Comparison of ENCODE assay signal across 8 cellular contexts in genomic region chr13:30464496-30465351, GRCh38. TPM values are rescaled to one million over a fixed set of nuclear protein-coding genes. Genes with fewer than 3 reads are reported as not detected.
DNase-seq lines count a peak whose midpoint lies in the region; ATAC-seq and TF ChIP-seq lines count a peak whose summit lies in the region.

No MANE protein-coding gene starts in this region.

- ATAC-seq in CD4-positive, CD25-positive, alpha-beta regulatory T cell (ENCODE audit: low read depth in 2 of 2): peak; percentile 31 to 32
- ATAC-seq in GM19395 (IDR thresholded peaks at IDR 0.05; ENCODE audit: unreplicated experiment): peak; percentile 30
- ATAC-seq in HG03571 (IDR thresholded peaks at IDR 0.05; ENCODE audit: unreplicated experiment): peak; percentile 26
- ATAC-seq in PC-3: peak; percentile 21

- peak overlapping the region; percentile 83 for H3K9ac ChIP-seq in PC-3 (ENCODE audit: low read length)

- POLR2A ChIA-PET in PC-3 (lab: Charles Lee; ENCODE audit: unreplicated experiment): no interaction called here

- peak overlapping the region; percentile 89 for H3K27ac ChIP-seq in CD4-positive, CD25-positive, alpha-beta regulatory T cell (ENCODE audit: insufficient read depth, low read length, poor library complexity, severe bottlenecking)
- H3K27ac ChIP-seq in PC-3 (ENCODE audit: low read length): peak overlapping the region; percentile 78

- H3K4me1 ChIP-seq in CD4-positive, CD25-positive, alpha-beta regulatory T cell (ENCODE audit: control insufficient read depth, insufficient read depth, low read length, poor library complexity, severe bottlenecking): peaks cover 35% of the 10 kb centered on the region
- H3K4me1 ChIP-seq in PC-3 (ENCODE audit: insufficient read depth, low read length): peaks cover 24% of the 10 kb centered on the region

- peaks cover 0 to 3% (median 0%) of the 10 kb centered on the region in 7 donors for H3K9me3 Mint-ChIP-seq in CD4-positive, CD25-positive, alpha-beta regulatory T cell
- no peaks in the 10 kb centered on the region for H3K9me3 Mint-ChIP-seq in activated T-helper 2 cell treated with anti-CD3 and anti-CD28 coated beads, Interferon-gamma antibody, Interleukin-2, Interleukin-4, amounts not matched to agents 10 μg/mL and 5 μg/mL and 100 μg/mL, durations not matched to agents 14 hours and 24 hours and 36 hours
- no peaks in the 10 kb centered on the region for H3K9me3 Mint-ChIP-seq in nephron
- no peaks in the 10 kb centered on the region for H3K9me3 Mint-ChIP-seq in stimulated activated naive CD8-positive, alpha-beta T cell treated with anti-CD3 and anti-CD28 coated beads, Interleukin-15, Interleukin-2, amounts not matched to agents 100 ng/mL and 50 ng/mL, for 24 hours

- peaks cover 18% of the 10 kb centered on the region; the same call in 1 of the 2 replicates for H4K20me1 ChIP-seq in PC-3 (ENCODE audit: low read length)

- H3K4me3 ChIP-seq in CD4-positive, CD25-positive, alpha-beta regulatory T cell (ENCODE audit: low read depth, low read length): peak overlapping the region; percentile 97
- peak overlapping the region; percentile 86 for H3K4me3 ChIP-seq in PC-3 (ENCODE audit: low read length)
- H3K4me3 ChIP-seq in fibroblast of pulmonary artery (replicated peaks; ENCODE audit: low read depth, low read length): peak overlapping the region; percentile 74

- peak overlapping the region; percentile 95 to 99 (median 98) for H3K27ac Mint-ChIP-seq in CD4-positive, CD25-positive, alpha-beta regulatory T cell
- H3K27ac Mint-ChIP-seq in activated T-helper 2 cell treated with anti-CD3 and anti-CD28 coated beads, Interferon-gamma antibody, Interleukin-2, Interleukin-4, amounts not matched to agents 10 μg/mL and 5 μg/mL and 100 μg/mL, durations not matched to agents 14 hours and 24 hours and 36 hours: peak overlapping the region; percentile 97
- H3K27ac Mint-ChIP-seq in nephron: peak overlapping the region; percentile 98 to 100 (median 99)
- H3K27ac Mint-ChIP-seq in stimulated activated naive CD8-positive, alpha-beta T cell treated with anti-CD3 and anti-CD28 coated beads, Interleukin-15, Interleukin-2, amounts not matched to agents 100 ng/mL and 50 ng/mL, for 24 hours: peak overlapping the region; percentile 97

- 0 out of 2 replicates have a peak overlapping the region, but pooled peaks have one; percentile 8 for H2AFZ ChIP-seq in PC-3 (ENCODE audit: low read length)

- CTCF ChIA-PET in PC-3 (lab: Charles Lee): no interaction called here

- BruUV-seq in PC-3 (replicated peaks; lab: Mats Ljungman, UMichigan): no TSS peak

- H3K36me3 Mint-ChIP-seq in CD4-positive, CD25-positive, alpha-beta regulatory T cell: peaks cover 10% of the 10 kb centered on the region
- H3K36me3 Mint-ChIP-seq in activated T-helper 2 cell treated with anti-CD3 and anti-CD28 coated beads, Interferon-gamma antibody, Interleukin-2, Interleukin-4, amounts not matched to agents 10 μg/mL and 5 μg/mL and 100 μg/mL, durations not matched to agents 14 hours and 24 hours and 36 hours (ENCODE audit: low read depth): peaks cover 35% of the 10 kb centered on the region
- H3K36me3 Mint-ChIP-seq in nephron (ENCODE audit: low read depth): peaks cover 26% of the 10 kb centered on the region
- H3K36me3 Mint-ChIP-seq in stimulated activated naive CD8-positive, alpha-beta T cell treated with anti-CD3 and anti-CD28 coated beads, Interleukin-15, Interleukin-2, amounts not matched to agents 100 ng/mL and 50 ng/mL, for 24 hours (ENCODE audit: low read depth): peaks cover 39% of the 10 kb centered on the region

- peaks cover 33% of the 10 kb centered on the region for H3K79me2 ChIP-seq in PC-3 (ENCODE audit: low read length)

- H3K9me3 ChIP-seq in CD4-positive, CD25-positive, alpha-beta regulatory T cell (ENCODE audit: control insufficient read depth in 2 of 2, low read length in 2 of 2): no peaks in the 10 kb centered on the region
- H3K9me3 ChIP-seq in PC-3 (ENCODE audit: low read length): no peaks in the 10 kb centered on the region

- H3K4me2 ChIP-seq in PC-3 (ENCODE audit: low read length): peak overlapping the region; percentile 90

- peak; percentile 72 to 79 (median 74) for DNase-seq in CD4-positive, CD25-positive, alpha-beta regulatory T cell
- DNase-seq in PC-3 (peak; percentile 47), fibroblast of pulmonary artery (ENCODE audit: low read depth) (peak; percentile 84)
- DNase-seq in activated T-helper 2 cell treated with anti-CD3 and anti-CD28 coated beads, Interferon-gamma antibody, Interleukin-2, Interleukin-4, amounts not matched to agents 10 μg/mL and 5 μg/mL and 100 μg/mL, durations not matched to agents 14 hours and 24 hours and 36 hours (ENCODE audit: low spot score): peak; percentile 68

- H3K27me3 ChIP-seq in CD4-positive, CD25-positive, alpha-beta regulatory T cell (ENCODE audit: control insufficient read depth, insufficient read depth, low read length): no peaks in the 10 kb centered on the region
- no peaks in the 10 kb centered on the region for H3K27me3 ChIP-seq in PC-3 (ENCODE audit: low read length)

- H3K36me3 ChIP-seq in CD4-positive, CD25-positive, alpha-beta regulatory T cell (ENCODE audit: control insufficient read depth, insufficient read depth, low read length): peaks cover 20% of the 10 kb centered on the region
- peaks cover 25% of the 10 kb centered on the region for H3K36me3 ChIP-seq in PC-3 (ENCODE audit: low read depth, low read length)

- peaks cover 14 to 38% (median 27%) of the 10 kb centered on the region in 4 donors for H3K4me1 Mint-ChIP-seq in CD4-positive, CD25-positive, alpha-beta regulatory T cell
- H3K4me1 Mint-ChIP-seq in activated T-helper 2 cell treated with anti-CD3 and anti-CD28 coated beads, Interferon-gamma antibody, Interleukin-2, Interleukin-4, amounts not matched to agents 10 μg/mL and 5 μg/mL and 100 μg/mL, durations not matched to agents 14 hours and 24 hours and 36 hours (ENCODE audit: low read depth): peaks cover 26% of the 10 kb centered on the region
- H3K4me1 Mint-ChIP-seq in nephron: peaks cover 41% of the 10 kb centered on the region
- H3K4me1 Mint-ChIP-seq in stimulated activated naive CD8-positive, alpha-beta T cell treated with anti-CD3 and anti-CD28 coated beads, Interleukin-15, Interleukin-2, amounts not matched to agents 100 ng/mL and 50 ng/mL, for 24 hours (ENCODE audit: low read depth): peaks cover 34% of the 10 kb centered on the region

- H3F3A ChIP-seq in PC-3 (ENCODE audit: low read length, unreplicated experiment): peaks cover 4% of the 10 kb centered on the region

- intact Hi-C loops in PC-3 (cut with micrococcal nuclease): loop anchor here (5.0 kb wide), 4 partner anchors 88 to 698 kb away; partner anchors contain the start of gene HSPH1
- intact Hi-C loops in activated T-helper 2 cell treated with anti-CD3 and anti-CD28 coated beads, Interferon-gamma antibody, Interleukin-2, Interleukin-4, amounts not matched to agents 10 μg/mL and 5 μg/mL and 100 μg/mL, durations not matched to agents 14 hours and 24 hours and 36 hours (cut with micrococcal nuclease): loop anchor here (1.0 to 10.0 kb wide), 12 partner anchors 34 to 700 kb away; partner anchors contain the start of genes HSPH1, KATNAL1, UBE2L5 and USPL1

- TF ChIP-seq CTCF in PC-3 (conservative IDR thresholded peaks at IDR 0.05; ENCODE audit: low read depth, low read length) (no peak), fibroblast of pulmonary artery (IDR thresholded peaks at IDR 0.05; ENCODE audit: low read length, missing control alignments) (no peak), nephron (IDR thresholded peaks at IDR 0.05; ENCODE audit: unreplicated experiment in 3 of 3) (no peak)

- H3K4me3 Mint-ChIP-seq in CD4-positive, CD25-positive, alpha-beta regulatory T cell: peak overlapping the region; percentile 90 to 95 (median 94)
- H3K4me3 Mint-ChIP-seq in activated T-helper 2 cell treated with anti-CD3 and anti-CD28 coated beads, Interferon-gamma antibody, Interleukin-2, Interleukin-4, amounts not matched to agents 10 μg/mL and 5 μg/mL and 100 μg/mL, durations not matched to agents 14 hours and 24 hours and 36 hours (ENCODE audit: low read depth): peak overlapping the region; percentile 88
- peak overlapping the region; percentile 91 to 99 (median 96) for H3K4me3 Mint-ChIP-seq in nephron
- H3K4me3 Mint-ChIP-seq in stimulated activated naive CD8-positive, alpha-beta T cell treated with anti-CD3 and anti-CD28 coated beads, Interleukin-15, Interleukin-2, amounts not matched to agents 100 ng/mL and 50 ng/mL, for 24 hours: peak overlapping the region; percentile 93

- H3K27me3 Mint-ChIP-seq in CD4-positive, CD25-positive, alpha-beta regulatory T cell: peaks cover 11% of the 10 kb centered on the region
- no peaks in the 10 kb centered on the region for H3K27me3 Mint-ChIP-seq in activated T-helper 2 cell treated with anti-CD3 and anti-CD28 coated beads, Interferon-gamma antibody, Interleukin-2, Interleukin-4, amounts not matched to agents 10 μg/mL and 5 μg/mL and 100 μg/mL, durations not matched to agents 14 hours and 24 hours and 36 hours (ENCODE audit: low read depth)
- H3K27me3 Mint-ChIP-seq in nephron (ENCODE audit: low read depth): no peaks in the 10 kb centered on the region
- H3K27me3 Mint-ChIP-seq in stimulated activated naive CD8-positive, alpha-beta T cell treated with anti-CD3 and anti-CD28 coated beads, Interleukin-15, Interleukin-2, amounts not matched to agents 100 ng/mL and 50 ng/mL, for 24 hours: peaks cover 4% of the 10 kb centered on the region

- H3K9me2 ChIP-seq in PC-3 (replicated peaks; ENCODE audit: low read length): no peaks in the 10 kb centered on the region

RNA-seq across cellular contexts. Expression of gene HMGB1, which starts 1.0 kb away (rescaled TPM):
- 363 TPM for total RNA-seq in CD4-positive, CD25-positive, alpha-beta regulatory T cell
- 100 to 1,000 TPM; 639 to 723 (median 666) TPM for polyA plus RNA-seq in CD4-positive, CD25-positive, alpha-beta regulatory T cell
- 497 and 567 TPM in 2 replicates for total RNA-seq in PC-3 (2014; rRNA removed)
- total RNA-seq in activated T-helper 2 cell treated with anti-CD3 and anti-CD28 coated beads, Interferon-gamma antibody, Interleukin-2, Interleukin-4, amounts not matched to agents 10 μg/mL and 5 μg/mL and 100 μg/mL, durations not matched to agents 14 hours and 24 hours and 36 hours: 594 and 603 TPM in 2 replicates

RNA-seq across cellular contexts. Expression of gene UBE2L5, which starts 42.4 kb away (rescaled TPM):
- not detected for total RNA-seq in CD4-positive, CD25-positive, alpha-beta regulatory T cell
- not detected for polyA plus RNA-seq in CD4-positive, CD25-positive, alpha-beta regulatory T cell
- total RNA-seq in PC-3 (2014; rRNA removed): not detected in 2 replicates
- total RNA-seq in activated T-helper 2 cell treated with anti-CD3 and anti-CD28 coated beads, Interferon-gamma antibody, Interleukin-2, Interleukin-4, amounts not matched to agents 10 μg/mL and 5 μg/mL and 100 μg/mL, durations not matched to agents 14 hours and 24 hours and 36 hours: not detected in 2 replicates

Comparison
In these comparisons a context has a peak if more than half of its experiments do, and no peak if none do; other contexts are left out.
1. Peak in every context shown above with its lines: DNase-seq, ATAC-seq, H3K4me3 ChIP-seq and H3K27ac ChIP-seq.